In the genomic region with DNA sequence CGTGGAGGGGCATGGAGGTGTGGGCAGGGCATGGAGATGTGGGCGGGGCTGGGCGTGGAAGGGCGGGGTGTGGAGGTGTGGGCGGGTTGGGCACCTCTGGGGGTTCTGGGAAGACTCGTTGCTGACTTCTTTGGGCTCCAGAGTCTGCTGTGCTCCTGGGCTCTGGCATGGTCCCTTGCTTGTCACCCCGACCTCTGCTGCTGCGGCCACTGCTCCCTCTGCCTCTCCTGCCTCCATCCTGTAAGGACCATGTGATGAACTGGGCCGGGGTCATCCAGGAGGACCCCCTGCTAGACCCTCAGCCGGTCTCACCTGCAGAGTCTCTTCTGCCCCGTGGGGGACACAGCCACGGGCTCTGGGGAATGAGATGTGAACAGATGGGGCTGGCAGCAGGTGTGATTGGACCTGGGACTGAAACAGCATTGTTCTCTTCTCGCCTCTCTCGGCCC, we compare ENCODE assay signal across 15 cellular contexts. TPM values are rescaled to one million over a fixed set of nuclear protein-coding genes. Genes with fewer than 3 reads are reported as not detected.
A peak's percentile ranks its signal among the peaks of the same experiment; 100 is the strongest.
DNase-seq lines count a peak whose midpoint lies in the region; ATAC-seq and TF ChIP-seq lines count a peak whose summit lies in the region.
"Had no signal": no experiment of that assay in that cellular context is flagged by ENCODE, and none has a peak within 500 bp of the region (broad histone marks: within the 10 kb centered on the region; RNA-seq: fewer than 3 reads in every experiment).

No MANE protein-coding gene starts in this region.

- no peak overlapping the region for H3K14ac ChIP-seq in neuronal stem cell (ENCODE audit: low read length)

- no peak overlapping the region for H2BK120ac ChIP-seq in neuronal stem cell (ENCODE audit: low read depth, low read length)

- peak overlapping the region; percentile 37 for H2BK15ac ChIP-seq in neuronal stem cell (ENCODE audit: low read length)

- H3K27ac ChIP-seq in HEK293 (ENCODE audit: extremely low read depth, low read depth, low read length) (no peak overlapping the region), Panc1 (ENCODE audit: low read length) (no peak overlapping the region), neuronal stem cell (replicated peaks; ENCODE audit: low read length) (no peak overlapping the region), testis (no peak overlapping the region)

- H3K36me3 ChIP-seq in HEK293 (ENCODE audit: control insufficient read depth in 2 of 2, insufficient read depth in 1 of 2, low read length in 2 of 2) (peaks cover 13 to 30% of the 10 kb centered on the region in 2 experiments; a peak in 2 of 3 replicates), Panc1 (ENCODE audit: control insufficient read depth, insufficient read depth, low read length) (no peaks in the 10 kb centered on the region), neuronal stem cell (replicated peaks in 1 of 2; ENCODE audit: control insufficient read depth in 2 of 2, insufficient read depth in 2 of 2, low read length in 2 of 2) (peaks cover 5 to 31% of the 10 kb centered on the region in 2 donors), testis (ENCODE audit: low read depth, missing control alignments) (no peaks in the 10 kb centered on the region)
- H3K36me3 ChIP-seq: BE2C had no signal

- no peak overlapping the region for H4K8ac ChIP-seq in neuronal stem cell (ENCODE audit: low read depth, low read length)

- TF ChIP-seq CTCF in HEK293 (tag by site-specific recombination; IDR thresholded peaks at IDR 0.05) (no peak), Panc1 (IDR thresholded peaks at IDR 0.05) (no peak), testis (IDR thresholded peaks at IDR 0.05) (no peak)

- H3K18ac ChIP-seq in neuronal stem cell (ENCODE audit: low read length), result no peak overlapping the region

- no peak overlapping the region for H2BK12ac ChIP-seq in neuronal stem cell (ENCODE audit: low read length)

- H3K9me3 ChIP-seq in HEK293 (ENCODE audit: control insufficient read depth, insufficient read depth, low read depth, low read length), result no peaks in the 10 kb centered on the region
- no peaks in the 10 kb centered on the region for H3K9me3 ChIP-seq in Panc1 (ENCODE audit: control insufficient read depth, insufficient read depth, low read depth, low read length)
- peaks cover 5 to 26% of the 10 kb centered on the region in 2 donors for H3K9me3 ChIP-seq in neuronal stem cell (replicated peaks in 1 of 2; ENCODE audit: control insufficient read depth in 2 of 2, insufficient read depth in 1 of 2, low read depth in 1 of 2, low read length in 2 of 2)
- H3K9me3 ChIP-seq in testis, result no peaks in the 10 kb centered on the region
- H3K9me3 ChIP-seq: BE2C had no signal

- no TSS peak for BruUV-seq in Panc1 (replicated peaks; lab: Mats Ljungman, UMichigan)

- POLR2A ChIA-PET in HEK293 (lab: Yijun Ruan, JAX) (no interaction called here), Panc1 (lab: Charles Lee) (interaction anchor here (0.6 kb wide), 1 partner anchor 15 kb away, joined by 8 read pairs; no protein-coding TSS in a partner anchor)

- H3K27me3 ChIP-seq in Panc1 (ENCODE audit: control insufficient read depth, insufficient read depth, low read length) (no peaks in the 10 kb centered on the region), neuronal stem cell (ENCODE audit: control insufficient read depth in 3 of 3, insufficient read depth in 3 of 3, low read depth in 1 of 3, low read length in 3 of 3) (peaks cover 0 to 10% (median 0%) of the 10 kb centered on the region in 3 experiments), testis (no peaks in the 10 kb centered on the region)

- peaks cover 3% of the 10 kb centered on the region for H3K79me1 ChIP-seq in neuronal stem cell (ENCODE audit: low read depth, low read length)

- in situ Hi-C loops in Panc1 (cut with HindIII; ENCODE audit: low pct_unique_long_range_greater_than_20kb, low sequenced_read_pairs), result no loop called here

- H4K91ac ChIP-seq in neuronal stem cell (ENCODE audit: low read depth, low read length, poor library complexity), result no peak overlapping the region

- H3K4ac ChIP-seq in neuronal stem cell (ENCODE audit: low read length), result no peak overlapping the region

- DNase-seq in Right ventricle myocardium superior (peak; percentile 33), left ventricle myocardium superior (no peak), Panc1 (ENCODE audit: low read depth, low spot score) (no peak), neuronal stem cell (ENCODE audit: low spot score) (no peak), testis (no peak)
- DNase-seq in stimulated activated CD4-positive, alpha-beta T cell treated with anti-CD3 and anti-CD28 coated beads, Interleukin-2, amount 100 ng/mL, for 48 hours, result no peak
- DNase-seq: BE2C, DMS 273 treated with DMSO at 0.1 percent for 48 hours, NCI-H187 treated with DMSO at 0.1 percent for 48 hours, NCI-H510A, OCI-M1, SHP77 treated with DMSO at 0.1 percent for 48 hours had no signal

- no peak overlapping the region for H3K4me3 ChIP-seq in HEK293 (ENCODE audit: low read depth, low read length)
- no peak overlapping the region for H3K4me3 ChIP-seq in Panc1 (ENCODE audit: low read depth in 2 of 2, low read length in 2 of 2)
- H3K4me3 ChIP-seq in neuronal stem cell (ENCODE audit: low read length in 2 of 2), result no peak overlapping the region
- no peak overlapping the region for H3K4me3 ChIP-seq in testis

- no peak overlapping the region for H3K23ac ChIP-seq in neuronal stem cell (ENCODE audit: low read depth, low read length, poor library complexity)

- CTCF ChIA-PET in HEK293 (lab: Yijun Ruan, JAX) (interaction anchor here (0.7 to 2.1 kb wide), 4 partner anchors 11 to 456 kb away, joined by 3 to 5 read pairs (median 4); no protein-coding TSS in a partner anchor), Panc1 (lab: Charles Lee) (no interaction called here)

- H3K9ac ChIP-seq in neuronal stem cell (ENCODE audit: low read depth, low read length, poor library complexity), result no peak overlapping the region

- intact Hi-C loops in Right ventricle myocardium superior (cut with DNase I), result loop anchor here (10.0 kb wide), 2 partner anchors 255 to 485 kb away; no protein-coding TSS in a partner anchor
- intact Hi-C loops in left ventricle myocardium superior (cut with micrococcal nuclease), result no loop called here
- intact Hi-C loops in Panc1 (cut with micrococcal nuclease; ENCODE audit: unreplicated experiment), result loop anchor here (10.0 kb wide), 2 partner anchors 55 to 245 kb away; no protein-coding TSS in a partner anchor
- intact Hi-C loops in testis (cut with DNase I; ENCODE audit: low total_unique reads), result loop anchor here (10.0 kb wide), 1 partner anchor 255 kb away; no protein-coding TSS in a partner anchor

- H3K4me2 ChIP-seq in neuronal stem cell (ENCODE audit: insufficient read depth, low read length, poor library complexity, severe bottlenecking), result no peak overlapping the region

- no peak overlapping the region for H2BK5ac ChIP-seq in neuronal stem cell (ENCODE audit: low read length)

- ATAC-seq in Right ventricle myocardium superior (ENCODE audit: poor library complexity), result no peak
- no peak for ATAC-seq in left ventricle myocardium superior
- 0 out of 2 replicates have a peak, but pooled peaks have one; percentile 19 for ATAC-seq in Panc1
- no peak for ATAC-seq in HG03159 (IDR thresholded peaks at IDR 0.05; ENCODE audit: unreplicated experiment)
- ATAC-seq: HCT116 had no signal

- H3K4me1 ChIP-seq in HEK293 (ENCODE audit: control insufficient read depth, insufficient read depth, low read length) (peaks cover 8% of the 10 kb centered on the region; the same call in 1 of the 2 replicates), Panc1 (ENCODE audit: control insufficient read depth, insufficient read depth, low read length) (peaks cover 5% of the 10 kb centered on the region; the same call in 1 of the 2 replicates), neuronal stem cell (ENCODE audit: control insufficient read depth in 2 of 2, insufficient read depth in 1 of 2, low read depth in 1 of 2, low read length in 2 of 2) (peaks cover 0 to 10% of the 10 kb centered on the region in 2 donors), testis (no peaks in the 10 kb centered on the region)
- H3K4me1 ChIP-seq: BE2C had no signal

- TF ChIP-seq POLR2A in testis (IDR thresholded peaks at IDR 0.05), result no peak

- WGBS in neuronal stem cell (ENCODE audit: extremely low coverage in 2 of 2, insufficient read length in 2 of 2, insufficient replicate concordance in 1 of 2), 2 donors, result no CpG with 5 or more reads among the region's 14 CpGs
- 59 to 82% methylated on average over 8 to 14 of the region's 14 CpGs for WGBS in testis, 2 donors

- no peak overlapping the region for H2AFZ ChIP-seq in neuronal stem cell (ENCODE audit: low read length)

- no peak overlapping the region for H2AK5ac ChIP-seq in neuronal stem cell (ENCODE audit: low read depth, low read length)

TF ChIP-seq in HEK293, 187 proteins besides CTCF, POLR2A, EP300 and RAD21:
- TF ChIP-seq GLI4 (tag by site-specific recombination; IDR thresholded peaks at IDR 0.05) (no peak), SP3 (tag by site-specific recombination; IDR thresholded peaks at IDR 0.05) (peak; percentile 32; the same call in 1 of the 2 replicates), ZFHX2 (tag by site-specific recombination; conservative IDR thresholded peaks at IDR 0.05) (peak; percentile 24; the same call in 1 of the 2 replicates), ZNF169 (tag by site-specific recombination; IDR thresholded peaks at IDR 0.05) (no peak), KLF8 (tag by site-specific recombination; IDR thresholded peaks at IDR 0.05) (0 out of 2 replicates have a peak, but pooled peaks have one; percentile 99), ZEB2 (tag by site-specific recombination; IDR thresholded peaks at IDR 0.05) (no peak), KLF9 (tag by site-specific recombination; IDR thresholded peaks at IDR 0.05; ENCODE audit: low read depth) (peak; percentile 67; the same call in 1 of the 2 replicates), KLF1 (tag by site-specific recombination; IDR thresholded peaks at IDR 0.05) (peak; percentile 100), ZNF324 (tag by site-specific recombination; IDR thresholded peaks at IDR 0.05) (no peak)

RNA-seq across cellular contexts. Expression of a gene that starts 15.3 kb away (rescaled TPM):
- total RNA-seq in Right ventricle myocardium superior (9.5 TPM), left ventricle myocardium superior (12.1 TPM), Panc1 (2021; ENCODE audit: unreplicated experiment) (29.8 TPM), testis (10 to 100 TPM; 64.4 to 65.2 TPM)
- 30.0 TPM for polyA plus RNA-seq in Panc1 (2012; ENCODE audit: insufficient read length)
- 24.2 TPM for polyA plus RNA-seq in neuronal stem cell (2013, experiment 1 of 2)
- polyA plus RNA-seq in neuronal stem cell (2013, experiment 2 of 2), result 24.1 TPM
- polyA plus RNA-seq in testis (ENCODE audit: insufficient read depth, low read depth, low replicate concordance), result 67.2 TPM

RNA-seq across cellular contexts. Expression of a gene that starts 15.5 kb away (rescaled TPM):
- total RNA-seq in Right ventricle myocardium superior (10.3 TPM), left ventricle myocardium superior (8.6 TPM), Panc1 (2021; ENCODE audit: unreplicated experiment) (29.3 TPM), testis (10 to 100 TPM; 29.0 to 32.8 TPM)
- 38.0 TPM for polyA plus RNA-seq in Panc1 (2012; ENCODE audit: insufficient read length)
- polyA plus RNA-seq in neuronal stem cell (2013, experiment 1 of 2), result 8.5 TPM
- 8.6 TPM for polyA plus RNA-seq in neuronal stem cell (2013, experiment 2 of 2)
- 18.8 TPM for polyA plus RNA-seq in testis (ENCODE audit: insufficient read depth, low read depth, low replicate concordance)
